In the genomic region with DNA sequence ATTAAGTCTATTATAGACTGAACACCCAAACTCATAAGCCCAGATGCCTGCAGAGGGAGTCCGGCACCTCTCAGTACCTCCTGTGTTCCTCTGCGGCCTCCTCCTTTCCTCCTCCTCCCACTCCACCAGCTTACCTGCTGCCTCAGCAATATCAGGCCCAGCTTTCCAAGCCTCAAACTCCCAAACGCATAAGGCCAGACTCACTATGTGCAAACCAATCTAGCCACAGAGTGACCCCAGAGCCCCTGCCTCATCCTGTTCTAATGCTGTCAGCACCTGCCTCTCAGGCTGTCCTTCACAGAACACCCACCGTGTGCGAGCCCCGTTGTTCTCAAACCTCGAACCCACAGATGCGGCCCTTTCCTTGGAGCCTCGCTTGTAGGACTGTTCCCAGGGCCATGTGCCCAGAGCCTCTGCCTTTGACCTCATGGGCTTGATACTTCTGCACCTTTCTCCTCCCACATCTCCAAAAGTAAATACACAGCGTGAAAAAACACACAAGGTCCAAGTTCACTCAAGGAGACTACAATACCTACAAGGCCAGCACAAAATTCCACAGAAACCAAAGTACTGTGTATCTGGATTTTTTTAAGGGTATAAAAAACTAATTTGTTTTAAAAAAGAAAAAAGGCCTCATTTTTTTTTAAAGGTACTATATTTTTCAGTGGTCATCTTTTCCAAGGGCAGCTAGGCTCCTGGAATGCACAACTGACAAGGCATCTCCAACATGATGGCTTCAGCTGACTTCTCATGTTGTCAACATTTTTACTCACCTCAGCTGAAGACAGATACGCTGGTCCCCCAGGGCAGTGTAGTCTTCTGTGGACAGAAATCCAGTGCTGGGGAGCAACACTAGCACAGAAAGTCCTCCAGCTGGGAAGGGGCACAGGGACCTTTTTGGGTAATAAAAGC, we compare ENCODE assay signal across 1 cellular context.
TF ChIP-seq lines count a peak whose summit lies in the region.

No MANE protein-coding gene starts in this region.

TF ChIP-seq in K562, 482 proteins besides CTCF, POLR2A, EP300 and RAD21:
- peak; percentile 40; the same call in 1 of the 2 replicates for TF ChIP-seq ZNF316 (IDR thresholded peaks at IDR 0.05)
- TF ChIP-seq C11orf30 (IDR thresholded peaks at IDR 0.05; ENCODE audit: low read depth) = peak; percentile 40; the same call in 1 of the 2 replicates
- TF ChIP-seq BRD9 (IDR thresholded peaks at IDR 0.05; ENCODE audit: low read depth, partially characterized antibody) = no peak
